Comparison of ENCODE assay signal across 1 cellular context in genomic region chr4:174763454-174764104, GRCh38.
TF ChIP-seq lines count a peak whose summit lies in the region.

No MANE protein-coding gene starts in this region.

TF ChIP-seq in HCT116, 20 proteins besides CTCF, POLR2A, EP300 and RAD21 (continued from another document):
- TF ChIP-seq ZBTB33 (IDR thresholded peaks at IDR 0.05; ENCODE audit: extremely low read depth, insufficient replicate concordance, low read length) = no peak
- no peak for TF ChIP-seq SRF (IDR thresholded peaks at IDR 0.05; ENCODE audit: low read depth)
- TF ChIP-seq ELF1 (IDR thresholded peaks at IDR 0.05; ENCODE audit: borderline replicate concordance, low read depth) = no peak
- no peak for TF ChIP-seq POLR2AphosphoS5 (IDR thresholded peaks at IDR 0.05; ENCODE audit: low read depth, low read length)
- no peak for TF ChIP-seq ATF3 (IDR thresholded peaks at IDR 0.05)
